In genomic region chr18:74196220-74197119, GRCh38 we compare ENCODE assay signal across 8 cellular contexts. TPM values are rescaled to one million over a fixed set of nuclear protein-coding genes. Genes with fewer than 3 reads are reported as not detected.
DNase-seq lines count a peak whose midpoint lies in the region; ATAC-seq and TF ChIP-seq lines count a peak whose summit lies in the region.

No MANE protein-coding gene starts in this region.

- peaks cover 4% of the 10 kb centered on the region for H3K4me1 Mint-ChIP-seq in activated naive CD8-positive, alpha-beta T cell treated with anti-CD3 and anti-CD28 coated beads, Interleukin-2, amount 50 U/mL, for 24 hours

- peak; percentile 74 for TF ChIP-seq CTCF in GM12872 (IDR thresholded peaks at IDR 0.05; ENCODE audit: insufficient read depth, low read depth, low read length)
- peak; percentile 81 for TF ChIP-seq CTCF in HFF-Myc (IDR thresholded peaks at IDR 0.05; ENCODE audit: low read depth, low read length, missing control alignments)
- peak; percentile 88 for TF ChIP-seq CTCF in left ventricle myocardium inferior (IDR thresholded peaks at IDR 0.05; ENCODE audit: borderline replicate concordance)
- TF ChIP-seq CTCF in retinal pigment epithelial cell (conservative IDR thresholded peaks at IDR 0.05; ENCODE audit: low read depth, low read length), result peak; percentile 78

- DNase-seq in HFF-Myc (ENCODE audit: extremely low read depth, low read depth), result peak; percentile 31
- peak; percentile 14 for DNase-seq in MG63
- peak; percentile 64 for DNase-seq in SK-N-DZ (ENCODE audit: low spot score)
- DNase-seq in activated naive CD8-positive, alpha-beta T cell treated with anti-CD3 and anti-CD28 coated beads, Interleukin-2, amount 50 U/mL, for 24 hours, result peak; percentile 37
- no peak for DNase-seq in left ventricle myocardium inferior
- peak; percentile 10 for DNase-seq in retinal pigment epithelial cell (ENCODE audit: low read depth)
- no peak for DNase-seq in NCI-H226

- H3K27ac Mint-ChIP-seq in activated naive CD8-positive, alpha-beta T cell treated with anti-CD3 and anti-CD28 coated beads, Interleukin-2, amount 50 U/mL, for 24 hours, result peak overlapping the region; percentile 44

- no peak overlapping the region for H3K27ac ChIP-seq in left ventricle myocardium inferior (replicated peaks)

- H3K36me3 ChIP-seq in MG63, result no peaks in the 10 kb centered on the region; the same call in 1 of the 2 replicates
- H3K36me3 ChIP-seq in left ventricle myocardium inferior, result no peaks in the 10 kb centered on the region

- H3K4me1 ChIP-seq in left ventricle myocardium inferior, result peaks cover 4% of the 10 kb centered on the region

- no peak overlapping the region for H3K4me3 ChIP-seq in HFF-Myc (replicated peaks; ENCODE audit: low read depth, low read length)
- peak overlapping the region; percentile 19 for H3K4me3 ChIP-seq in MG63
- peak overlapping the region; percentile 29 for H3K4me3 ChIP-seq in left ventricle myocardium inferior
- peak overlapping the region; percentile 32 for H3K4me3 ChIP-seq in retinal pigment epithelial cell (ENCODE audit: low read length)

- peak overlapping the region; percentile 69 for H3K4me3 Mint-ChIP-seq in activated naive CD8-positive, alpha-beta T cell treated with anti-CD3 and anti-CD28 coated beads, Interleukin-2, amount 50 U/mL, for 24 hours

- H3K27me3 ChIP-seq in MG63 (no peaks in the 10 kb centered on the region), left ventricle myocardium inferior (ENCODE audit: low read depth) (peaks cover 19% of the 10 kb centered on the region)

- H3K36me3 Mint-ChIP-seq in activated naive CD8-positive, alpha-beta T cell treated with anti-CD3 and anti-CD28 coated beads, Interleukin-2, amount 50 U/mL, for 24 hours (ENCODE audit: low read depth), result no peaks in the 10 kb centered on the region

- intact Hi-C loops in left ventricle myocardium inferior (cut with micrococcal nuclease), result loop anchor here (5.0 kb wide), 1 partner anchor 146 kb away; no protein-coding TSS in a partner anchor

- ATAC-seq in activated naive CD8-positive, alpha-beta T cell treated with anti-CD3 and anti-CD28 coated beads, Interleukin-2, amount 50 U/mL, for 24 hours, result peak; percentile 74

- H3K9me3 Mint-ChIP-seq in activated naive CD8-positive, alpha-beta T cell treated with anti-CD3 and anti-CD28 coated beads, Interleukin-2, amount 50 U/mL, for 24 hours, result no peaks in the 10 kb centered on the region

- no peaks in the 10 kb centered on the region for H3K9me3 ChIP-seq in MG63
- H3K9me3 ChIP-seq in left ventricle myocardium inferior (replicated peaks), result no peaks in the 10 kb centered on the region

- H3K27me3 Mint-ChIP-seq in activated naive CD8-positive, alpha-beta T cell treated with anti-CD3 and anti-CD28 coated beads, Interleukin-2, amount 50 U/mL, for 24 hours, result peaks cover 7% of the 10 kb centered on the region

RNA-seq across cellular contexts. Expression of gene TIMM21, which starts 48.1 kb away (rescaled TPM):
- total RNA-seq in MG63 (2014; rRNA removed; shearing (Covaris generic); ENCODE audit: low replicate concordance), result 15.6 and 36.8 TPM in 2 replicates
- polyA plus RNA-seq in SK-N-DZ (2014; cell fraction: cytosol; rRNA removed), result 31.7 and 34.6 TPM in 2 replicates
- polyA plus RNA-seq in SK-N-DZ (2014; cell fraction: nucleus; rRNA removed), result 61.2 and 119 TPM in 2 replicates
- 172 TPM for total RNA-seq in left ventricle myocardium inferior

RNA-seq across cellular contexts. Expression of gene FBXO15, which starts 48.8 kb away (rescaled TPM):
- 1.1 TPM in 1 of 2 replicates, not detected in the other for total RNA-seq in MG63 (2014; rRNA removed; shearing (Covaris generic); ENCODE audit: low replicate concordance)
- 2.4 and 2.8 TPM in 2 replicates for polyA plus RNA-seq in SK-N-DZ (2014; cell fraction: cytosol; rRNA removed)
- polyA plus RNA-seq in SK-N-DZ (2014; cell fraction: nucleus; rRNA removed), result 1.8 and 3.6 TPM in 2 replicates
- total RNA-seq in left ventricle myocardium inferior, result not detected

Comparison
In these comparisons a context has a peak if more than half of its experiments do, and no peak if none do; other contexts are left out.
1. DNase-seq: peak in HFF-Myc (single experiment), MG63 (single experiment), SK-N-DZ (single experiment), activated naive CD8-positive, alpha-beta T cell treated with anti-CD3 and anti-CD28 coated beads, Interleukin-2, amount 50 U/mL, for 24 hours (single experiment) and retinal pigment epithelial cell (single experiment); none in left ventricle myocardium inferior (single experiment) and NCI-H226 (single experiment).
2. Peak in every context shown above with its lines, with median percentiles within 50 percentile points of each other: CTCF ChIP-seq.